Comparison of ENCODE assay signal across 29 cellular contexts in the genomic region with DNA sequence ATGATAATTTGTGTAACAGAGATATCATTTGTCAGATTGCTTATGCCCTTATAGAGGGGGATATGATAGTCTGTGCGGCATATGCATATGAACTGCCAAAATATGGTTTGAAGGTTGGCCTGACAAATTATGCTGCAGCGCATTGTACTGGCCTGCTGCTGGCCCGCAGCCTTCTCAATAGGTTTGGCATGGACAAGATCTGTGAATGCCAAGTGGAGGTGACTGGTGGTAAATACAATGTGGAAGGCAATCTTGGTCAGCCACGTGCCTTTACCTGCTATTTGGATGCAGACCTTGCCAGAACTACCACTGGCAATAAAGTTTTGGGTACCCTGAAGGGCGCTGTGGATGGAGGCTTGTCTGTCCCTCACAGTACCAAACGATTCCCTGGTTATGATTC.
"Had no signal": no experiment of that assay in that cellular context is flagged by ENCODE, and none has a peak within 500 bp of the region (broad histone marks: within the 10 kb centered on the region; RNA-seq: fewer than 3 reads in every experiment).

No MANE protein-coding gene starts in this region.

- DNase-seq: activated B cell treated with CpG ODN at 0.5 μM for 24 hours; activated CD4-positive, alpha-beta T cell treated with anti-CD3 and anti-CD28 coated beads for 1 hour; activated CD4-positive, alpha-beta T cell treated with anti-CD3 and anti-CD28 coated beads, Interleukin-2, amount 10 ng/mL, durations not matched to agents 24 days and 14 days; activated CD4-positive, alpha-beta T cell treated with anti-CD3 and anti-CD28 coated beads, Interleukin-2, amount 50 U/mL, for 48 hours; activated CD8-positive, alpha-beta memory T cell treated with anti-CD3 and anti-CD28 coated beads, Interleukin-2, amount 10 ng/mL, durations not matched to agents 7 days and 5 days; activated effector memory CD4-positive, alpha-beta T cell treated with anti-CD3 and anti-CD28 coated beads, Interleukin-2, amount 50 U/mL, for 16 hours; activated naive CD4-positive, alpha-beta T cell treated with Interleukin-2 at 50 U/mL for 16 hours; activated naive CD8-positive, alpha-beta T cell treated with anti-CD3 and anti-CD28 coated beads, Interleukin-2, amount 50 U/mL, for 24 hours; activated T-cell treated with anti-CD3 and anti-CD28 coated beads, Interleukin-2, amount 50 U/mL, for 4 hours; amniotic stem cell; brain microvascular endothelial cell; IMR-90; Kasumi-1; KBM-7; NCI-H1092; NCI-H1417; NCI-H2029; NCI-H2107; NCI-H345; NCI-H510A; NCI-H526 treated with DMSO at 0.1 percent for 48 hours; NCI-H82; Peyer's patch; SHP77 treated with DMSO at 0.1 percent for 48 hours had no signal

- H3K4me3 Mint-ChIP-seq: activated B cell treated with CpG ODN at 0.5 μM for 24 hours; activated CD4-positive, alpha-beta T cell treated with anti-CD3 and anti-CD28 coated beads, Interleukin-2, amount 10 ng/mL, durations not matched to agents 24 days and 14 days; activated CD8-positive, alpha-beta memory T cell treated with anti-CD3 and anti-CD28 coated beads, Interleukin-2, amount 10 ng/mL, durations not matched to agents 7 days and 5 days; activated naive CD8-positive, alpha-beta T cell treated with anti-CD3 and anti-CD28 coated beads, Interleukin-2, amount 50 U/mL, for 24 hours; activated T-cell treated with anti-CD3 and anti-CD28 coated beads, Interleukin-2, amount 50 U/mL, for 4 hours; T-helper 1 cell treated with Interleukin-12 subunit alpha and Interleukin-12 subunit beta and Interleukin-4 antibody, amounts not matched to agents 30 μg/mL and 1 μg/mL, for 36 hours had no signal

- H3K27ac ChIP-seq: ascending aorta, brain microvascular endothelial cell, cardiac muscle cell, Peyer's patch, RWPE1 had no signal

- ATAC-seq: activated CD8-positive, alpha-beta memory T cell treated with anti-CD3 and anti-CD28 coated beads, Interleukin-2, amount 10 ng/mL, durations not matched to agents 7 days and 5 days; activated naive CD4-positive, alpha-beta T cell treated with anti-CD3 and anti-CD28 coated beads, Interleukin-2, amount 50 U/mL, for 72 hours; activated naive CD8-positive, alpha-beta T cell treated with anti-CD3 and anti-CD28 coated beads, Interleukin-2, amount 50 U/mL, for 24 hours; activated T-cell treated with anti-CD3 and anti-CD28 coated beads, Interleukin-2, amount 50 U/mL, for 4 hours had no signal

- H3K27me3 Mint-ChIP-seq: activated B cell treated with CpG ODN at 0.5 μM for 24 hours; activated CD4-positive, alpha-beta T cell treated with anti-CD3 and anti-CD28 coated beads, Interleukin-2, amount 10 ng/mL, durations not matched to agents 24 days and 14 days; activated CD8-positive, alpha-beta memory T cell treated with anti-CD3 and anti-CD28 coated beads, Interleukin-2, amount 10 ng/mL, durations not matched to agents 7 days and 5 days; activated naive CD8-positive, alpha-beta T cell treated with anti-CD3 and anti-CD28 coated beads, Interleukin-2, amount 50 U/mL, for 24 hours had no signal

- H3K36me3 Mint-ChIP-seq: activated naive CD4-positive, alpha-beta T cell treated with anti-CD3 and anti-CD28 coated beads, Interleukin-2, amount 50 U/mL, for 72 hours had no signal

- H3K4me1 ChIP-seq: ascending aorta, Peyer's patch had no signal

- H3K9me3 ChIP-seq: ascending aorta, Peyer's patch had no signal

- H3K36me3 ChIP-seq: ascending aorta, brain microvascular endothelial cell, cardiac muscle cell, Peyer's patch had no signal

- H3K4me1 Mint-ChIP-seq: activated B cell treated with CpG ODN at 0.5 μM for 24 hours had no signal

- H3K4me3 ChIP-seq: ascending aorta, cardiac muscle cell, Peyer's patch had no signal

- H3K27ac Mint-ChIP-seq: activated B cell treated with CpG ODN at 0.5 μM for 24 hours; activated CD4-positive, alpha-beta T cell treated with anti-CD3 and anti-CD28 coated beads, Interleukin-2, amount 10 ng/mL, durations not matched to agents 24 days and 14 days; activated CD8-positive, alpha-beta memory T cell treated with anti-CD3 and anti-CD28 coated beads, Interleukin-2, amount 10 ng/mL, durations not matched to agents 7 days and 5 days; activated naive CD4-positive, alpha-beta T cell treated with anti-CD3 and anti-CD28 coated beads, Interleukin-2, amount 50 U/mL, for 72 hours; activated naive CD8-positive, alpha-beta T cell treated with anti-CD3 and anti-CD28 coated beads, Interleukin-2, amount 50 U/mL, for 24 hours; T-helper 1 cell treated with Interleukin-12 subunit alpha and Interleukin-12 subunit beta and Interleukin-4 antibody, amounts not matched to agents 30 μg/mL and 1 μg/mL, for 36 hours had no signal

- H3K9me3 Mint-ChIP-seq: activated B cell treated with CpG ODN at 0.5 μM for 24 hours; activated CD4-positive, alpha-beta T cell treated with anti-CD3 and anti-CD28 coated beads, Interleukin-2, amount 10 ng/mL, durations not matched to agents 24 days and 14 days; activated naive CD4-positive, alpha-beta T cell treated with anti-CD3 and anti-CD28 coated beads, Interleukin-2, amount 50 U/mL, for 72 hours; activated naive CD8-positive, alpha-beta T cell treated with anti-CD3 and anti-CD28 coated beads, Interleukin-2, amount 50 U/mL, for 24 hours; activated T-cell treated with anti-CD3 and anti-CD28 coated beads, Interleukin-2, amount 50 U/mL, for 4 hours; T-helper 1 cell treated with Interleukin-12 subunit alpha and Interleukin-12 subunit beta and Interleukin-4 antibody, amounts not matched to agents 30 μg/mL and 1 μg/mL, for 36 hours had no signal

- H3K27me3 ChIP-seq: ascending aorta, brain microvascular endothelial cell, cardiac muscle cell, Peyer's patch had no signal
